Comparison of ENCODE assay signal across 17 cellular contexts in the genomic region with DNA sequence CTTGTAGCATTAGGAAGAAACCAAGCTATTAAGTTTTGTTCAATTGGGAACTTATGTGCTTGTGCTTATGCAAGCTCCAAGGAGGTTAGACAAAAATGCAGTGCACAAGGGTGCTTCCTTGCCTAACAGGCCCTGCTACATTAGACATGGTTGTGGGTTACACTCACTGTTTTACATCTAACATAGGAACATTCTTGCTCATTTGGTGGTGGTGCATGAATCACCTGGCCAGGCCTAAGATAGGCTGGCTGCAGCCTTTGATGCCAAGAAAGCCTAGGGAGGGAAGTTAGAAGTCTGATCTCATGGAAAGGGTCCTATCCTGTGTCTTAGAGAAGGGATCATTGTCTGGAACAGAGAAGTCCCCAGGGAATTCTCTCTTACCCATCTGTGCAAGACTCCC. TPM values are rescaled to one million over a fixed set of nuclear protein-coding genes. Genes with fewer than 3 reads are reported as not detected.
DNase-seq lines count a peak whose midpoint lies in the region; ATAC-seq, FAIRE-seq and TF ChIP-seq lines count a peak whose summit lies in the region.
"Had no signal": no experiment of that assay in that cellular context is flagged by ENCODE, and none has a peak within 500 bp of the region (broad histone marks: within the 10 kb centered on the region; RNA-seq: fewer than 3 reads in every experiment).

No MANE protein-coding gene starts in this region.

- no peak for TF ChIP-seq EP300 in H1 (IDR thresholded peaks at IDR 0.05; ENCODE audit: borderline replicate concordance in 1 of 2, low read depth in 2 of 2, low read length in 2 of 2)

- H2AFZ ChIP-seq in H1 (ENCODE audit: low read length) = no peak overlapping the region
- H2AFZ ChIP-seq in osteoblast (ENCODE audit: low read length) = no peak overlapping the region

- H3K18ac ChIP-seq in H1 (ENCODE audit: extremely low read depth, low read length) = no peak overlapping the region

- H2BK120ac ChIP-seq in H1 (replicated peaks; ENCODE audit: low read depth, low read length) = no peak overlapping the region

- TF ChIP-seq RAD21 in H1 (IDR thresholded peaks at IDR 0.05 in 1 of 2, conservative IDR thresholded peaks at IDR 0.05 in 1 of 2; ENCODE audit: low read depth in 2 of 2, low read length in 2 of 2) = no peak

- TF ChIP-seq CTCF in H1 (IDR thresholded peaks at IDR 0.05; ENCODE audit: control extremely low read depth in 1 of 3, insufficient read depth in 1 of 3, low read depth in 1 of 3, low read length in 3 of 3) (no peak), osteoblast (IDR thresholded peaks at IDR 0.05; ENCODE audit: extremely low read depth, low read depth, low read length) (no peak), endodermal cell (conservative IDR thresholded peaks at IDR 0.05) (no peak)

- POLR2A ChIA-PET in activated CD4-positive, alpha-beta T cell treated with anti-CD3 and anti-CD28 coated beads for 36 hours (lab: Charles Lee) = no interaction called here
- POLR2A ChIA-PET in H1 (lab: Charles Lee; ENCODE audit: partially characterized antibody) = no interaction called here

- H3K79me1 ChIP-seq in H1 (ENCODE audit: low read depth, low read length) = no peaks in the 10 kb centered on the region

- H3K27me3 ChIP-seq in H1 (replicated peaks in 1 of 4; ENCODE audit: control insufficient read depth in 3 of 4, extremely low read depth in 1 of 4, insufficient read depth in 3 of 4, low read length in 3 of 4) = no peaks in the 10 kb centered on the region; a peak in 1 of 7 replicates
- H3K27me3 ChIP-seq in osteoblast (ENCODE audit: insufficient read depth, low read length) = no peaks in the 10 kb centered on the region
- peaks cover 23% of the 10 kb centered on the region for H3K27me3 ChIP-seq in endodermal cell (ENCODE audit: control insufficient read depth, insufficient read depth, low read length, poor library complexity, severe bottlenecking)
- H3K27me3 ChIP-seq: right lobe of liver had no signal

- no peak overlapping the region for H3K4me2 ChIP-seq in H1 (ENCODE audit: insufficient read depth in 1 of 2, low read depth in 2 of 2, low read length in 2 of 2)
- no peak overlapping the region for H3K4me2 ChIP-seq in osteoblast (ENCODE audit: insufficient read depth, low read length)

- H4K91ac ChIP-seq in H1 (replicated peaks; ENCODE audit: insufficient read length, low read length) = no peak overlapping the region

- H3K79me2 ChIP-seq in H1 (ENCODE audit: control insufficient read depth in 1 of 2, insufficient read depth in 2 of 2, low read length in 2 of 2) = no peaks in the 10 kb centered on the region
- H3K79me2 ChIP-seq in osteoblast (ENCODE audit: insufficient read depth, low read length) = no peaks in the 10 kb centered on the region

- H3K27me3 Mint-ChIP-seq in activated CD4-positive, alpha-beta T cell treated with anti-CD3 and anti-CD28 coated beads for 36 hours = no peaks in the 10 kb centered on the region
- peaks cover 21% of the 10 kb centered on the region for H3K27me3 Mint-ChIP-seq in endodermal cell (ENCODE audit: insufficient read depth)
- H3K27me3 Mint-ChIP-seq in effector memory CD8-positive, alpha-beta T cell = peaks cover 31 to 34% of the 10 kb centered on the region in 2 donors
- H3K27me3 Mint-ChIP-seq: stimulated activated naive CD8-positive, alpha-beta T cell treated with anti-CD3 and anti-CD28 coated beads, Interleukin-15, Interleukin-2, amounts not matched to agents 100 ng/mL and 50 ng/mL, for 24 hours had no signal

- no peak for FAIRE-seq in H1 (lab: Jason Lieb, UNC)

- no peaks in the 10 kb centered on the region for H3K4me1 Mint-ChIP-seq in activated CD4-positive, alpha-beta T cell treated with anti-CD3 and anti-CD28 coated beads for 36 hours
- peaks cover 42% of the 10 kb centered on the region for H3K4me1 Mint-ChIP-seq in endodermal cell
- no peaks in the 10 kb centered on the region for H3K4me1 Mint-ChIP-seq in effector memory CD8-positive, alpha-beta T cell (ENCODE audit: low read depth in 2 of 2)
- H3K4me1 Mint-ChIP-seq: activated CD4-positive, alpha-beta memory T cell treated with anti-CD3 and anti-CD28 coated beads, Interleukin-2, amount 10 ng/mL, durations not matched to agents 7 days and 5 days had no signal

- H3K23me2 ChIP-seq in H1 (ENCODE audit: low read depth, low read length) = no peaks in the 10 kb centered on the region

- no peak overlapping the region for H3K27ac ChIP-seq in H1 (ENCODE audit: low read depth, low read length)
- H3K27ac ChIP-seq in osteoblast (ENCODE audit: low read depth, low read length) = peak overlapping the region; percentile 7
- H3K27ac ChIP-seq in endodermal cell (ENCODE audit: low read depth, low read length) = no peak overlapping the region
- H3K27ac ChIP-seq: right lobe of liver had no signal

- no peak overlapping the region for H2BK20ac ChIP-seq in H1 (ENCODE audit: low read length)

- no peak overlapping the region for H3K9ac ChIP-seq in H1 (replicated peaks in 1 of 4; ENCODE audit: extremely low read depth in 1 of 4, low read depth in 3 of 4, low read length in 3 of 4)
- no peak overlapping the region for H3K9ac ChIP-seq in endodermal cell (ENCODE audit: extremely low read depth, low read length, poor library complexity, severe bottlenecking)

- H3K4me3 Mint-ChIP-seq in activated CD4-positive, alpha-beta T cell treated with anti-CD3 and anti-CD28 coated beads for 36 hours = no peak overlapping the region
- H3K4me3 Mint-ChIP-seq in endodermal cell = no peak overlapping the region
- H3K4me3 Mint-ChIP-seq in effector memory CD8-positive, alpha-beta T cell = no peak overlapping the region
- H3K4me3 Mint-ChIP-seq: activated CD4-positive, alpha-beta memory T cell treated with anti-CD3 and anti-CD28 coated beads, Interleukin-2, amount 10 ng/mL, durations not matched to agents 7 days and 5 days; neural crest cell; stimulated activated naive CD8-positive, alpha-beta T cell treated with anti-CD3 and anti-CD28 coated beads, Interleukin-15, Interleukin-2, amounts not matched to agents 100 ng/mL and 50 ng/mL, for 24 hours had no signal

- H3K14ac ChIP-seq in H1 (ENCODE audit: insufficient read length) = no peak overlapping the region

- H2BK5ac ChIP-seq in H1 (ENCODE audit: low read depth, low read length) = no peak overlapping the region

- H4K20me1 ChIP-seq in H1 (replicated peaks in 1 of 2; ENCODE audit: control insufficient read depth in 1 of 2, insufficient read depth in 2 of 2, low read length in 2 of 2) = no peaks in the 10 kb centered on the region
- no peaks in the 10 kb centered on the region for H4K20me1 ChIP-seq in osteoblast (ENCODE audit: insufficient read depth, low read length)

- no peak overlapping the region for H2AK5ac ChIP-seq in H1 (ENCODE audit: low read depth, low read length)

- no peak overlapping the region for H3K23ac ChIP-seq in H1 (ENCODE audit: insufficient read length)

- no peaks in the 10 kb centered on the region for H3K9me3 ChIP-seq in H1 (ENCODE audit: insufficient read depth in 2 of 2, low read depth in 1 of 2, low read length in 1 of 2)
- H3K9me3 ChIP-seq in osteoblast (ENCODE audit: low read depth, low read length) = no peaks in the 10 kb centered on the region
- no peaks in the 10 kb centered on the region for H3K9me3 ChIP-seq in endodermal cell (ENCODE audit: control insufficient read depth, low read length)
- H3K9me3 ChIP-seq: right lobe of liver had no signal

- CTCF ChIA-PET in activated CD4-positive, alpha-beta T cell treated with anti-CD3 and anti-CD28 coated beads for 36 hours (lab: Charles Lee) = no interaction called here
- CTCF ChIA-PET in H1 (lab: Charles Lee; ENCODE audit: partially characterized antibody) = interaction anchor here (0.9 to 1.4 kb wide), 2 partner anchors 95 to 129 kb away, joined by 3 to 4 read pairs; no protein-coding TSS in a partner anchor

- H3K27ac Mint-ChIP-seq in activated CD4-positive, alpha-beta T cell treated with anti-CD3 and anti-CD28 coated beads for 36 hours = no peak overlapping the region
- no peak overlapping the region for H3K27ac Mint-ChIP-seq in endodermal cell
- no peak overlapping the region for H3K27ac Mint-ChIP-seq in effector memory CD8-positive, alpha-beta T cell
- H3K27ac Mint-ChIP-seq: activated CD4-positive, alpha-beta memory T cell treated with anti-CD3 and anti-CD28 coated beads, Interleukin-2, amount 10 ng/mL, durations not matched to agents 7 days and 5 days; stimulated activated naive CD8-positive, alpha-beta T cell treated with anti-CD3 and anti-CD28 coated beads, Interleukin-15, Interleukin-2, amounts not matched to agents 100 ng/mL and 50 ng/mL, for 24 hours had no signal

- no peak for TF ChIP-seq POLR2A in H1 (IDR thresholded peaks at IDR 0.05; ENCODE audit: control extremely low read depth in 1 of 2, low read depth in 2 of 2, low read length in 2 of 2)

- no peak overlapping the region for H3K4ac ChIP-seq in H1 (replicated peaks; ENCODE audit: insufficient read length, low read depth, low read length)

- H3K36me3 Mint-ChIP-seq in activated CD4-positive, alpha-beta T cell treated with anti-CD3 and anti-CD28 coated beads for 36 hours (ENCODE audit: low read depth) = no peaks in the 10 kb centered on the region
- no peaks in the 10 kb centered on the region for H3K36me3 Mint-ChIP-seq in endodermal cell (ENCODE audit: low read depth)
- H3K36me3 Mint-ChIP-seq in effector memory CD8-positive, alpha-beta T cell (ENCODE audit: insufficient read depth) = no peaks in the 10 kb centered on the region

- H3K36me3 ChIP-seq in H1 (ENCODE audit: control insufficient read depth in 2 of 4, insufficient read depth in 4 of 4, low read length in 3 of 4) (no peaks in the 10 kb centered on the region), osteoblast (ENCODE audit: insufficient read depth, low read length) (peaks cover 66% of the 10 kb centered on the region), endodermal cell (ENCODE audit: control insufficient read depth, insufficient read depth, low read length) (no peaks in the 10 kb centered on the region)
- H3K36me3 ChIP-seq: right lobe of liver had no signal

- H3K4me1 ChIP-seq in H1 (replicated peaks in 1 of 4; ENCODE audit: control insufficient read depth in 3 of 4, insufficient read depth in 4 of 4, low read length in 3 of 4) (peaks cover 20 to 32% (median 23%) of the 10 kb centered on the region in 4 experiments), osteoblast (ENCODE audit: insufficient read depth, low read length) (peaks cover 10% of the 10 kb centered on the region), endodermal cell (ENCODE audit: control insufficient read depth, insufficient read depth, low read length) (peaks cover 15% of the 10 kb centered on the region)

- H2BK12ac ChIP-seq in H1 (ENCODE audit: low read depth, low read length) = 0 out of 2 replicates have a peak overlapping the region, but pooled peaks have one; percentile 2

- peak; percentile 82 for ATAC-seq in activated CD4-positive, alpha-beta T cell treated with anti-CD3 and anti-CD28 coated beads for 36 hours
- no peak for ATAC-seq in effector memory CD8-positive, alpha-beta T cell (replicated peaks)
- ATAC-seq: HCT116, right lobe of liver had no signal

- H3K4me3 ChIP-seq in H1 (ENCODE audit: extremely low read depth in 1 of 4, insufficient read depth in 2 of 4, low read depth in 3 of 4, low read length in 4 of 4) (no peak overlapping the region), osteoblast (ENCODE audit: insufficient read depth, low read length) (no peak overlapping the region), endodermal cell (ENCODE audit: low read length) (no peak overlapping the region)
- H3K4me3 ChIP-seq: lung, right lobe of liver had no signal

- H4K5ac ChIP-seq in H1 (ENCODE audit: insufficient read length, low read depth, low read length) = no peak overlapping the region

- no peak overlapping the region for H4K8ac ChIP-seq in H1 (ENCODE audit: extremely low read depth, insufficient read depth, low read length)

- no peak overlapping the region for H3K56ac ChIP-seq in H1 (replicated peaks; ENCODE audit: insufficient read length, low read depth, low read length)

- no peaks in the 10 kb centered on the region for H3K9me3 Mint-ChIP-seq in activated CD4-positive, alpha-beta T cell treated with anti-CD3 and anti-CD28 coated beads for 36 hours (ENCODE audit: low read depth)
- H3K9me3 Mint-ChIP-seq in endodermal cell = no peaks in the 10 kb centered on the region
- H3K9me3 Mint-ChIP-seq in effector memory CD8-positive, alpha-beta T cell = no peaks in the 10 kb centered on the region
- H3K9me3 Mint-ChIP-seq: activated CD4-positive, alpha-beta memory T cell treated with anti-CD3 and anti-CD28 coated beads, Interleukin-2, amount 10 ng/mL, durations not matched to agents 7 days and 5 days; stimulated activated naive CD8-positive, alpha-beta T cell treated with anti-CD3 and anti-CD28 coated beads, Interleukin-15, Interleukin-2, amounts not matched to agents 100 ng/mL and 50 ng/mL, for 24 hours had no signal

- intact Hi-C loops in activated CD4-positive, alpha-beta T cell treated with anti-CD3 and anti-CD28 coated beads for 36 hours (cut with DNase I, micrococcal nuclease) = no loop called here

- peak; percentile 21 for DNase-seq in activated CD4-positive, alpha-beta T cell treated with anti-CD3 and anti-CD28 coated beads for 36 hours
- no peak for DNase-seq in activated CD4-positive, alpha-beta T cell treated with anti-CD3 and anti-CD28 coated beads, Interleukin-2, amount 50 U/mL, for 1 hour
- DNase-seq in NCI-H69 (lab: John Stamatoyannopoulos, UW) (peak; percentile 33), H1 (ENCODE audit: low read depth in 1 of 2, low spot score in 2 of 2) (no peak), osteoblast (ENCODE audit: insufficient read length, low spot score, missing footprints) (peak; percentile 81), endodermal cell (no peak), C1 segment of cervical spinal cord (lab: John Stamatoyannopoulos, UW) (no peak)
- no peak for DNase-seq in effector memory CD8-positive, alpha-beta T cell
- DNase-seq: activated CD4-positive, alpha-beta memory T cell treated with anti-CD3 and anti-CD28 coated beads, Interleukin-2, amount 10 ng/mL, durations not matched to agents 7 days and 5 days; activated gamma-delta T cell treated with Interleukin-2 at 50 U/mL for 16 hours; NCI-H2081 treated with DMSO at 0.1 percent for 48 hours; NK-92 treated with Interleukin-12 subunit alpha and Interleukin-12 subunit beta, amount 100 ng/mL, for 24 hours; right lobe of liver had no signal

- H2BK15ac ChIP-seq in H1 (ENCODE audit: low read length) = no peak overlapping the region

RNA-seq across cellular contexts. Expression of gene CA12, which starts 43.5 kb away (rescaled TPM):
- total RNA-seq in activated CD4-positive, alpha-beta T cell treated with anti-CD3 and anti-CD28 coated beads for 36 hours = under 1 TPM; 0.32 to 0.46 TPM
- total RNA-seq in H1 (2021; fragmentation: NEBNext Ultra II Directional; extraction: Animal tissue kit (Norgen Biotek cat#: 25700)) = 4.9 and 5.8 TPM in 2 replicates
- polyA plus RNA-seq in H1 (2011; rRNA removed) = 4.7 and 4.9 TPM in 2 replicates
- 4.5 TPM for polyA plus RNA-seq in H1 (2011; cell fraction: cytosol; rRNA removed)
- 12.7 TPM for polyA plus RNA-seq in H1 (2011; cell fraction: nucleus; rRNA removed)
- polyA plus RNA-seq in H1 (2012, experiment 1 of 2) = 3.7 to 4.7 TPM (median 4.6 TPM) in 4 replicates
- 1.3 TPM for polyA plus RNA-seq in H1 (2012, experiment 2 of 2)
- polyA plus RNA-seq in H1 (2013, experiment 1 of 2) = 3.8 TPM
- polyA plus RNA-seq in H1 (2013, experiment 2 of 2) = 4.6 TPM
- polyA minus RNA-seq in H1 (2011; rRNA and poly(A)+ RNA removed) = 4.5 and 5.8 TPM in 2 replicates
- polyA minus RNA-seq in H1 (2011; cell fraction: cytosol; rRNA and poly(A)+ RNA removed) = 0.95 TPM
- polyA minus RNA-seq in H1 (2011; cell fraction: nucleus; rRNA and poly(A)+ RNA removed) = 5.2 TPM
- total RNA-seq in osteoblast = 107 and 114 TPM in 2 replicates
- total RNA-seq in endodermal cell = 1 to 10 TPM; 1.2 to 2.1 TPM
- polyA plus RNA-seq in endodermal cell (2013, experiment 1 of 2) = 0.57 TPM
- 0.58 TPM for polyA plus RNA-seq in endodermal cell (2013, experiment 2 of 2)

Comparison
In these comparisons a context has a peak if more than half of its experiments do, and no peak if none do; other contexts are left out.
1. DNase-seq: peak in activated CD4-positive, alpha-beta T cell treated with anti-CD3 and anti-CD28 coated beads for 36 hours (single experiment), NCI-H69 (single experiment) and osteoblast (single experiment); none in activated CD4-positive, alpha-beta T cell treated with anti-CD3 and anti-CD28 coated beads, Interleukin-2, amount 50 U/mL, for 1 hour (single experiment), H1 (0 of 2), endodermal cell (single experiment), C1 segment of cervical spinal cord (0 of 14) and effector memory CD8-positive, alpha-beta T cell (0 of 3).
2. RNA of gene CA12, which starts 43.5 kb away (total RNA-seq): 107 to 114 TPM in osteoblast; 4.9 to 5.8 TPM in H1, 1.2 to 2.1 TPM in endodermal cell and 0.32 to 0.46 TPM in activated CD4-positive, alpha-beta T cell treated with anti-CD3 and anti-CD28 coated beads for 36 hours; every median in the first group is over 10 times any median in the second.